In the genomic region with DNA sequence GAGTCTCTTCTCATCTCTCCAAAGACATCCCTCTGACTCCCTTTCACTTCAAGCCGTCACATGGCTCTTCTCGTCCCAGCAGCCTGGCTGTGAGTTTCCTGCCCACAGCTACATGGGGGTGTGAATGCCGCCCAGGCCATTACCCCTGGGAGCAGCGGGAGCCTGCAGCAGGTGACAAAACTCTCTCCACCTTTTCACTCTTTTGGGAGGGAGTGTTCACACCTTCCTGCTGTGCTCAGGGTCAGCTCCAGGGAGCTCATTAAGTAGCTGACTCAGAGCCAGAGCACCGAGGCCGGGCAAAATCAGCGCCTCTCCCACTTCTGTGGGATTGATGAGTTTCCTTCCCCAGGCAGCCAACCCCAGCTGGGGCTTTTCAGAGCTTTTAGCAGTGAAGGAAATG, we compare ENCODE assay signal across 20 cellular contexts.
A peak's percentile ranks its signal among the peaks of the same experiment; 100 is the strongest.
DNase-seq lines count a peak whose midpoint lies in the region; ATAC-seq and FAIRE-seq lines count a peak whose summit lies in the region.
"Had no signal": no experiment of that assay in that cellular context is flagged by ENCODE, and none has a peak within 500 bp of the region (broad histone marks: within the 10 kb centered on the region; RNA-seq: fewer than 3 reads in every experiment).

No MANE protein-coding gene starts in this region.

- H3K27me3 ChIP-seq in mesenchymal stem cell (ENCODE audit: control insufficient read depth in 1 of 2, insufficient read depth in 1 of 2, low read length in 2 of 2): no peaks in the 10 kb centered on the region
- H3K27me3 ChIP-seq: body of pancreas, dorsolateral prefrontal cortex, esophagus muscularis mucosa had no signal

- DNase-seq in COR-L47 (lab: John Stamatoyannopoulos, UW) (peak; percentile 87), HPDE6-E6E7 (ENCODE audit: extremely low spot score) (peak; percentile 3), amniotic epithelial cell (ENCODE audit: low read depth) (peak; percentile 11), mesenchymal stem cell (peak; percentile 7), RCC 7860 (ENCODE audit: low spot score) (no peak), DMS 273 (lab: John Stamatoyannopoulos, UW; ENCODE audit: unreplicated experiment) (no peak), germinal center (ENCODE audit: low spot score) (no peak)
- DNase-seq: activated CD4-positive, alpha-beta T cell treated with anti-CD3 and anti-CD28 coated beads, Interleukin-2, amount 10 ng/mL, durations not matched to agents 24 days and 14 days; activated naive CD4-positive, alpha-beta T cell treated with anti-CD3 and anti-CD28 coated beads, Interleukin-2, amount 50 U/mL, for 16 hours; body of pancreas; Calu3; HFFc6; IMR-90; NCI-H524; right cardiac atrium; stimulated activated CD4-positive, alpha-beta T cell treated with anti-CD3 and anti-CD28 coated beads, Interleukin-1b, Interleukin-23, amount 100 ng/mL, for 48 hours had no signal

- H3K18ac ChIP-seq in mesenchymal stem cell (ENCODE audit: low read depth in 1 of 2, low read length in 2 of 2): no peak overlapping the region

- no peak overlapping the region for H2AK5ac ChIP-seq in mesenchymal stem cell (ENCODE audit: low read length, severe bottlenecking)

- H3K9ac ChIP-seq in mesenchymal stem cell (ENCODE audit: low read length): no peak overlapping the region

- H3K4ac ChIP-seq in mesenchymal stem cell (ENCODE audit: low read depth in 1 of 2, low read length in 2 of 2): no peak overlapping the region

- H4K8ac ChIP-seq in mesenchymal stem cell (ENCODE audit: low read length): no peak overlapping the region

- H3K36me3 ChIP-seq in mesenchymal stem cell (ENCODE audit: control insufficient read depth in 1 of 2, insufficient read depth in 2 of 2, low read depth in 1 of 2, low read length in 2 of 2): no peaks in the 10 kb centered on the region

- peak overlapping the region; percentile 3 for H3K27ac ChIP-seq in mesenchymal stem cell (ENCODE audit: low read length, poor library complexity, severe bottlenecking)
- H3K27ac ChIP-seq: body of pancreas, esophagus muscularis mucosa had no signal

- no peak overlapping the region for H3K23ac ChIP-seq in mesenchymal stem cell (ENCODE audit: low read length in 2 of 2)

- no peak overlapping the region for H2AFZ ChIP-seq in mesenchymal stem cell (ENCODE audit: low read depth, low read length)

- 12% methylated on average over 7 of the region's 7 CpGs for WGBS in mesenchymal stem cell

- no peaks in the 10 kb centered on the region for H3K9me3 ChIP-seq in mesenchymal stem cell (ENCODE audit: control insufficient read depth, low read length)
- H3K9me3 ChIP-seq: body of pancreas, esophagus muscularis mucosa had no signal

- ATAC-seq in HG03135 (IDR thresholded peaks at IDR 0.05; ENCODE audit: unreplicated experiment): no peak
- ATAC-seq: body of pancreas, right cardiac atrium had no signal

- no peak overlapping the region for H2BK120ac ChIP-seq in mesenchymal stem cell (ENCODE audit: low read depth, low read length)

- no peak overlapping the region for H2BK12ac ChIP-seq in mesenchymal stem cell (ENCODE audit: low read length in 2 of 2)

- H2BK15ac ChIP-seq in mesenchymal stem cell (ENCODE audit: low read depth, poor library complexity, severe bottlenecking): no peak overlapping the region

- no peak overlapping the region for H4K91ac ChIP-seq in mesenchymal stem cell (ENCODE audit: low read length)

- H3K4me2 ChIP-seq in mesenchymal stem cell (ENCODE audit: low read length, poor library complexity, severe bottlenecking): peak overlapping the region; percentile 23

- H3K14ac ChIP-seq in mesenchymal stem cell (ENCODE audit: low read length in 2 of 2): no peak overlapping the region

- no peak for FAIRE-seq in RCC 7860 (lab: Jason Lieb, UNC)
- FAIRE-seq: keratinocyte had no signal

- H3K79me1 ChIP-seq in mesenchymal stem cell (replicated peaks; ENCODE audit: low read length, poor library complexity, severe bottlenecking): no peaks in the 10 kb centered on the region

- peaks cover 2% of the 10 kb centered on the region for H3K4me1 ChIP-seq in mesenchymal stem cell (ENCODE audit: control insufficient read depth, insufficient read depth, low read depth, low read length)
- H3K4me1 ChIP-seq: body of pancreas, esophagus muscularis mucosa had no signal

- no peak overlapping the region for H3K4me3 ChIP-seq in mesenchymal stem cell (ENCODE audit: insufficient read depth in 1 of 2, low read depth in 1 of 2, low read length in 2 of 2)
- H3K4me3 ChIP-seq: body of pancreas, esophagus muscularis mucosa had no signal

- no peak overlapping the region for H2BK5ac ChIP-seq in mesenchymal stem cell (ENCODE audit: low read depth, low read length, poor library complexity, severe bottlenecking)

Comparison
In these comparisons a context has a peak if more than half of its experiments do, and no peak if none do; other contexts are left out.
1. DNase-seq: peak in COR-L47 (single experiment), HPDE6-E6E7 (single experiment), amniotic epithelial cell (single experiment) and mesenchymal stem cell (single experiment); none in RCC 7860 (single experiment), DMS 273 (single experiment) and germinal center (single experiment).